13 cellular contexts compared by ENCODE assay signal in genomic region chr2:112805542-112805941, GRCh38. TPM values are rescaled to one million over a fixed set of nuclear protein-coding genes. Genes with fewer than 3 reads are reported as not detected.
DNase-seq lines count a peak whose midpoint lies in the region; ATAC-seq, FAIRE-seq and TF ChIP-seq lines count a peak whose summit lies in the region.
"Had no signal": no experiment of that assay in that cellular context is flagged by ENCODE, and none has a peak within 500 bp of the region (broad histone marks: within the 10 kb centered on the region; RNA-seq: fewer than 3 reads in every experiment).

No MANE protein-coding gene starts in this region.

- no peak overlapping the region for H3K4me3 Mint-ChIP-seq in Calu3 (ENCODE audit: low read depth, unreplicated experiment)

- DNase-seq in Calu3 (no peak), choroid plexus epithelial cell (ENCODE audit: low read depth) (peak; percentile 31), dermis blood vessel endothelial cell (no peak), NOMO-1 treated with dmso at 0.1 percent for 144 hours (lab: John Stamatoyannopoulos, UW; ENCODE audit: unreplicated experiment) (no peak), middle frontal gyrus (ENCODE audit: extremely low spot score, low spot score) (no peak), HTR-8/SVneo (ENCODE audit: insufficient read length, low spot score) (no peak)
- DNase-seq: activated effector memory CD4-positive, alpha-beta T cell treated with anti-CD3 and anti-CD28 coated beads, Interleukin-2, amount 50 U/mL, for 16 hours; C1 segment of cervical spinal cord; colonic mucosa; NCI-H2081; upper lobe of right lung had no signal

- CTCF ChIA-PET in Calu3 (lab: Charles Lee) = no interaction called here

- H3K27me3 Mint-ChIP-seq in Calu3 (ENCODE audit: unreplicated experiment) = no peaks in the 10 kb centered on the region

- ATAC-seq in GM19324 (IDR thresholded peaks at IDR 0.05; ENCODE audit: low FRiP score, unreplicated experiment) (peak; percentile 79), HG03108 (IDR thresholded peaks at IDR 0.05; ENCODE audit: unreplicated experiment) (peak; percentile 46)
- ATAC-seq: upper lobe of right lung had no signal

- BruUV-seq in Calu3 (replicated peaks; lab: Mats Ljungman, UMichigan) = no TSS peak

- H3K4me3 ChIP-seq in choroid plexus epithelial cell (ENCODE audit: low read depth, low read length) = no peak overlapping the region
- H3K4me3 ChIP-seq: colonic mucosa, upper lobe of right lung had no signal

- TF ChIP-seq CTCF in Calu3 (IDR thresholded peaks at IDR 0.05; ENCODE audit: unreplicated experiment) (no peak), choroid plexus epithelial cell (conservative IDR thresholded peaks at IDR 0.05; ENCODE audit: low read depth, low read length) (no peak)

- intact Hi-C loops in Calu3 (cut with micrococcal nuclease; ENCODE audit: unreplicated experiment) = no loop called here

- peak overlapping the region; percentile 78 for H3K27ac Mint-ChIP-seq in Calu3 (ENCODE audit: unreplicated experiment)

- peaks cover 20% of the 10 kb centered on the region for H3K36me3 Mint-ChIP-seq in Calu3 (ENCODE audit: insufficient read depth, unreplicated experiment)

- peaks cover 64% of the 10 kb centered on the region for H3K4me1 Mint-ChIP-seq in Calu3 (ENCODE audit: low read depth, unreplicated experiment)

- H3K9me3 Mint-ChIP-seq in Calu3 (ENCODE audit: low read depth, unreplicated experiment) = peaks cover 15% of the 10 kb centered on the region

- FAIRE-seq in HTR-8/SVneo (lab: Jason Lieb, UNC) = no peak

RNA-seq across cellular contexts. Expression of gene IL1A, which starts 21.2 kb away (rescaled TPM):
- 6.4 and 14.4 TPM in 2 replicates for total RNA-seq in Calu3 (2022)
- under 0.01 and 0.19 TPM in 2 replicates for total RNA-seq in dermis blood vessel endothelial cell

RNA-seq across cellular contexts. Expression of gene IL1B, which starts 31.0 kb away (rescaled TPM):
- total RNA-seq in Calu3 (2022) (4.1 and 15.5 TPM in 2 replicates), dermis blood vessel endothelial cell (0.14 and 0.17 TPM in 2 replicates)

RNA-seq across cellular contexts. Expression of gene CKAP2L, which starts 41.1 kb away (rescaled TPM):
- total RNA-seq in Calu3 (2022) (27.4 and 42.5 TPM in 2 replicates), dermis blood vessel endothelial cell (2.4 and 12.8 TPM in 2 replicates)
